ENCODE assay signal across 1 cellular context in the genomic region with DNA sequence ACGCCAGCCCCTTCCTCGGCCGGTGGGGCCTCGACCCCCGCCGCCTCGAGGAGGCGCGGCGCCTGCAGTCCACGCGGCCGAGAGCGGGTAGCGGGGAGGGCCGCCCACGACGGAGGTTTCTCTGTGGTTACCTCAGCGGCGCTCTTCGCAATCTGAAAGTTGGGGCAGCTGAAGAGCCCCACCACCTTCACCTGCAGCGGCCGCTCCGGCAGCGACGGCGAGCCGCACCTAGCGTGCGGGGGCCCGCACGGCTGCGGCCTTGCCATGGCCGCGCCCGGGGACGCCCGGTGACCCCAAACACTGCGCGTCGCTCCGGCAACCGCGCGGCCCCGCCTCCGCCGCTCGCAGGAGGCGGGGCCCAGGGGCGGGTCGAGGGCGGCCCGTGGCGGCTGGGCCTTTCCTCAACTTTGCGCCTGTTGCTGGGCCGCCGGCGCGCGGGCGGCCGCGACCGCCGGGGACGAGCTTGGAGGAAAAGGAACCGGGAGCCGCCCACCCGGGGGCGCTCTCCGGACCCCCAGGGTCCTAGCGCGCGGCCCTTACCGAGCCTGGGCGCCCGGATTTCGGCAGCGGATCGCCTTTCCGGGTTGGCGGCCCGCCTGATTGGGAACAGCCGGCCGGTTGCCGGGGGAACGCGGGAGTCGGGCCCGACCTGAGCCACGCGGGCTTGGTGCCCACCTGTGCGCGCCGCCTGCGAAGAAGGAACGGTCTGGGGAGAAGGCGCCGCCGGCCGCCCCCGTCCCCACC.
TF ChIP-seq lines count a peak whose summit lies in the region.

A gene (minus strand): TSS at position 304 of the 744 bp plus-strand sequence. CDS start 38 bp downstream, at position 266.
A gene with protein sequence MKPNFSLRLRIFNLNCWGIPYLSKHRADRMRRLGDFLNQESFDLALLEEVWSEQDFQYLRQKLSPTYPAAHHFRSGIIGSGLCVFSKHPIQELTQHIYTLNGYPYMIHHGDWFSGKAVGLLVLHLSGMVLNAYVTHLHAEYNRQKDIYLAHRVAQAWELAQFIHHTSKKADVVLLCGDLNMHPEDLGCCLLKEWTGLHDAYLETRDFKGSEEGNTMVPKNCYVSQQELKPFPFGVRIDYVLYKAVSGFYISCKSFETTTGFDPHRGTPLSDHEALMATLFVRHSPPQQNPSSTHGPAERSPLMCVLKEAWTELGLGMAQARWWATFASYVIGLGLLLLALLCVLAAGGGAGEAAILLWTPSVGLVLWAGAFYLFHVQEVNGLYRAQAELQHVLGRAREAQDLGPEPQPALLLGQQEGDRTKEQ (plus strand): TSS at position 400 of the 744 bp plus-strand sequence. CDS start 398 bp downstream, outside the sequence.

TF ChIP-seq in HepG2, 621 proteins besides CTCF, POLR2A, EP300 and RAD21 (continued from another document):
- TF ChIP-seq, protein P1, sequence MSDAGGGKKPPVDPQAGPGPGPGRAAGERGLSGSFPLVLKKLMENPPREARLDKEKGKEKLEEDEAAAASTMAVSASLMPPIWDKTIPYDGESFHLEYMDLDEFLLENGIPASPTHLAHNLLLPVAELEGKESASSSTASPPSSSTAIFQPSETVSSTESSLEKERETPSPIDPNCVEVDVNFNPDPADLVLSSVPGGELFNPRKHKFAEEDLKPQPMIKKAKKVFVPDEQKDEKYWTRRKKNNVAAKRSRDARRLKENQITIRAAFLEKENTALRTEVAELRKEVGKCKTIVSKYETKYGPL (CRISPR knock-in tag; IDR thresholded peaks at IDR 0.05), result 0 out of 2 replicates have a peak, but pooled peaks have one; percentile 25
- TF ChIP-seq, protein P2, sequence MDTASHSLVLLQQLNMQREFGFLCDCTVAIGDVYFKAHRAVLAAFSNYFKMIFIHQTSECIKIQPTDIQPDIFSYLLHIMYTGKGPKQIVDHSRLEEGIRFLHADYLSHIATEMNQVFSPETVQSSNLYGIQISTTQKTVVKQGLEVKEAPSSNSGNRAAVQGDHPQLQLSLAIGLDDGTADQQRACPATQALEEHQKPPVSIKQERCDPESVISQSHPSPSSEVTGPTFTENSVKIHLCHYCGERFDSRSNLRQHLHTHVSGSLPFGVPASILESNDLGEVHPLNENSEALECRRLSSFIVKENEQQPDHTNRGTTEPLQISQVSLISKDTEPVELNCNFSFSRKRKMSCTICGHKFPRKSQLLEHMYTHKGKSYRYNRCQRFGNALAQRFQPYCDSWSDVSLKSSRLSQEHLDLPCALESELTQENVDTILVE (CRISPR knock-in tag; IDR thresholded peaks at IDR 0.05), result 0 out of 2 replicates have a peak, but pooled peaks have one; percentile 0
- peak; percentile 91 for TF ChIP-seq PHF8 (CRISPR knock-in tag; IDR thresholded peaks at IDR 0.05)
- TF ChIP-seq ZNF547 (CRISPR knock-in tag; IDR thresholded peaks at IDR 0.05), result peak; percentile 81; the same call in 1 of the 2 replicates
- TF ChIP-seq, protein P3, sequence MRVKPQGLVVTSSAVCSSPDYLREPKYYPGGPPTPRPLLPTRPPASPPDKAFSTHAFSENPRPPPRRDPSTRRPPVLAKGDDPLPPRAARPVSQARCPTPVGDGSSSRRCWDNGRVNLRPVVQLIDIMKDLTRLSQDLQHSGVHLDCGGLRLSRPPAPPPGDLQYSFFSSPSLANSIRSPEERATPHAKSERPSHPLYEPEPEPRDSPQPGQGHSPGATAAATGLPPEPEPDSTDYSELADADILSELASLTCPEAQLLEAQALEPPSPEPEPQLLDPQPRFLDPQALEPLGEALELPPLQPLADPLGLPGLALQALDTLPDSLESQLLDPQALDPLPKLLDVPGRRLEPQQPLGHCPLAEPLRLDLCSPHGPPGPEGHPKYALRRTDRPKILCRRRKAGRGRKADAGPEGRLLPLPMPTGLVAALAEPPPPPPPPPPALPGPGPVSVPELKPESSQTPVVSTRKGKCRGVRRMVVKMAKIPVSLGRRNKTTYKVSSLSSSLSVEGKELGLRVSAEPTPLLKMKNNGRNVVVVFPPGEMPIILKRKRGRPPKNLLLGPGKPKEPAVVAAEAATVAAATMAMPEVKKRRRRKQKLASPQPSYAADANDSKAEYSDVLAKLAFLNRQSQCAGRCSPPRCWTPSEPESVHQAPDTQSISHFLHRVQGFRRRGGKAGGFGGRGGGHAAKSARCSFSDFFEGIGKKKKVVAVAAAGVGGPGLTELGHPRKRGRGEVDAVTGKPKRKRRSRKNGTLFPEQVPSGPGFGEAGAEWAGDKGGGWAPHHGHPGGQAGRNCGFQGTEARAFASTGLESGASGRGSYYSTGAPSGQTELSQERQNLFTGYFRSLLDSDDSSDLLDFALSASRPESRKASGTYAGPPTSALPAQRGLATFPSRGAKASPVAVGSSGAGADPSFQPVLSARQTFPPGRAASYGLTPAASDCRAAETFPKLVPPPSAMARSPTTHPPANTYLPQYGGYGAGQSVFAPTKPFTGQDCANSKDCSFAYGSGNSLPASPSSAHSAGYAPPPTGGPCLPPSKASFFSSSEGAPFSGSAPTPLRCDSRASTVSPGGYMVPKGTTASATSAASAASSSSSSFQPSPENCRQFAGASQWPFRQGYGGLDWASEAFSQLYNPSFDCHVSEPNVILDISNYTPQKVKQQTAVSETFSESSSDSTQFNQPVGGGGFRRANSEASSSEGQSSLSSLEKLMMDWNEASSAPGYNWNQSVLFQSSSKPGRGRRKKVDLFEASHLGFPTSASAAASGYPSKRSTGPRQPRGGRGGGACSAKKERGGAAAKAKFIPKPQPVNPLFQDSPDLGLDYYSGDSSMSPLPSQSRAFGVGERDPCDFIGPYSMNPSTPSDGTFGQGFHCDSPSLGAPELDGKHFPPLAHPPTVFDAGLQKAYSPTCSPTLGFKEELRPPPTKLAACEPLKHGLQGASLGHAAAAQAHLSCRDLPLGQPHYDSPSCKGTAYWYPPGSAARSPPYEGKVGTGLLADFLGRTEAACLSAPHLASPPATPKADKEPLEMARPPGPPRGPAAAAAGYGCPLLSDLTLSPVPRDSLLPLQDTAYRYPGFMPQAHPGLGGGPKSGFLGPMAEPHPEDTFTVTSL (CRISPR knock-in tag; IDR thresholded peaks at IDR 0.05; ENCODE audit: borderline replicate concordance), result no peak; the same call in 1 of the 2 replicates
- no peak for TF ChIP-seq TBX3 (IDR thresholded peaks at IDR 0.05; ENCODE audit: borderline replicate concordance)
- no peak for TF ChIP-seq ZNF660 (CRISPR knock-in tag; IDR thresholded peaks at IDR 0.05; ENCODE audit: borderline replicate concordance, low read depth)
- TF ChIP-seq ZNF510 (CRISPR knock-in tag; IDR thresholded peaks at IDR 0.05; ENCODE audit: low read depth), result 0 out of 2 replicates have a peak, but pooled peaks have one; percentile 45
- TF ChIP-seq SOX13 (IDR thresholded peaks at IDR 0.05), result no peak
- TF ChIP-seq SOX13 (CRISPR knock-in tag; conservative IDR thresholded peaks at IDR 0.05 in 1 of 2, IDR thresholded peaks at IDR 0.05 in 1 of 2), result peak in 1 of 2 experiments; percentile 32; a peak in 1 of 4 replicates
- TF ChIP-seq, protein P4, sequence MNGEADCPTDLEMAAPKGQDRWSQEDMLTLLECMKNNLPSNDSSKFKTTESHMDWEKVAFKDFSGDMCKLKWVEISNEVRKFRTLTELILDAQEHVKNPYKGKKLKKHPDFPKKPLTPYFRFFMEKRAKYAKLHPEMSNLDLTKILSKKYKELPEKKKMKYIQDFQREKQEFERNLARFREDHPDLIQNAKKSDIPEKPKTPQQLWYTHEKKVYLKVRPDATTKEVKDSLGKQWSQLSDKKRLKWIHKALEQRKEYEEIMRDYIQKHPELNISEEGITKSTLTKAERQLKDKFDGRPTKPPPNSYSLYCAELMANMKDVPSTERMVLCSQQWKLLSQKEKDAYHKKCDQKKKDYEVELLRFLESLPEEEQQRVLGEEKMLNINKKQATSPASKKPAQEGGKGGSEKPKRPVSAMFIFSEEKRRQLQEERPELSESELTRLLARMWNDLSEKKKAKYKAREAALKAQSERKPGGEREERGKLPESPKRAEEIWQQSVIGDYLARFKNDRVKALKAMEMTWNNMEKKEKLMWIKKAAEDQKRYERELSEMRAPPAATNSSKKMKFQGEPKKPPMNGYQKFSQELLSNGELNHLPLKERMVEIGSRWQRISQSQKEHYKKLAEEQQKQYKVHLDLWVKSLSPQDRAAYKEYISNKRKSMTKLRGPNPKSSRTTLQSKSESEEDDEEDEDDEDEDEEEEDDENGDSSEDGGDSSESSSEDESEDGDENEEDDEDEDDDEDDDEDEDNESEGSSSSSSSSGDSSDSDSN (CRISPR knock-in tag; IDR thresholded peaks at IDR 0.05), result peak; percentile 61; the same call in 1 of the 2 replicates
- TF ChIP-seq, protein P5, sequence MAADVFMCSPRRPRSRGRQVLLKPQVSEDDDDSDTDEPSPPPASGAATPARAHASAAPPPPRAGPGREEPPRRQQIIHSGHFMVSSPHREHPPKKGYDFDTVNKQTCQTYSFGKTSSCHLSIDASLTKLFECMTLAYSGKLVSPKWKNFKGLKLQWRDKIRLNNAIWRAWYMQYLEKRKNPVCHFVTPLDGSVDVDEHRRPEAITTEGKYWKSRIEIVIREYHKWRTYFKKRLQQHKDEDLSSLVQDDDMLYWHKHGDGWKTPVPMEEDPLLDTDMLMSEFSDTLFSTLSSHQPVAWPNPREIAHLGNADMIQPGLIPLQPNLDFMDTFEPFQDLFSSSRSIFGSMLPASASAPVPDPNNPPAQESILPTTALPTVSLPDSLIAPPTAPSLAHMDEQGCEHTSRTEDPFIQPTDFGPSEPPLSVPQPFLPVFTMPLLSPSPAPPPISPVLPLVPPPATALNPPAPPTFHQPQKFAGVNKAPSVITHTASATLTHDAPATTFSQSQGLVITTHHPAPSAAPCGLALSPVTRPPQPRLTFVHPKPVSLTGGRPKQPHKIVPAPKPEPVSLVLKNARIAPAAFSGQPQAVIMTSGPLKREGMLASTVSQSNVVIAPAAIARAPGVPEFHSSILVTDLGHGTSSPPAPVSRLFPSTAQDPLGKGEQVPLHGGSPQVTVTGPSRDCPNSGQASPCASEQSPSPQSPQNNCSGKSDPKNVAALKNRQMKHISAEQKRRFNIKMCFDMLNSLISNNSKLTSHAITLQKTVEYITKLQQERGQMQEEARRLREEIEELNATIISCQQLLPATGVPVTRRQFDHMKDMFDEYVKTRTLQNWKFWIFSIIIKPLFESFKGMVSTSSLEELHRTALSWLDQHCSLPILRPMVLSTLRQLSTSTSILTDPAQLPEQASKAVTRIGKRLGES (CRISPR knock-in tag; IDR thresholded peaks at IDR 0.05; ENCODE audit: borderline replicate concordance), result 0 out of 2 replicates have a peak, but pooled peaks have one; percentile 69
- TF ChIP-seq ETV5 (CRISPR knock-in tag; IDR thresholded peaks at IDR 0.05; ENCODE audit: borderline replicate concordance), result peak; percentile 25
- TF ChIP-seq CEBPG (CRISPR knock-in tag; IDR thresholded peaks at IDR 0.05), result no peak
- peak; percentile 39; the same call in 1 of the 2 replicates for TF ChIP-seq SP5 (CRISPR knock-in tag; IDR thresholded peaks at IDR 0.05; ENCODE audit: borderline replicate concordance, low read depth)
- peak; percentile 94 for TF ChIP-seq NR1H2 (CRISPR knock-in tag; IDR thresholded peaks at IDR 0.05; ENCODE audit: borderline replicate concordance, low read depth)
- TF ChIP-seq, protein P6, sequence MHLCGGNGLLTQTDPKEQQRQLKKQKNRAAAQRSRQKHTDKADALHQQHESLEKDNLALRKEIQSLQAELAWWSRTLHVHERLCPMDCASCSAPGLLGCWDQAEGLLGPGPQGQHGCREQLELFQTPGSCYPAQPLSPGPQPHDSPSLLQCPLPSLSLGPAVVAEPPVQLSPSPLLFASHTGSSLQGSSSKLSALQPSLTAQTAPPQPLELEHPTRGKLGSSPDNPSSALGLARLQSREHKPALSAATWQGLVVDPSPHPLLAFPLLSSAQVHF (CRISPR knock-in tag; IDR thresholded peaks at IDR 0.05), result peak; percentile 80; the same call in 1 of the 2 replicates
- peak; percentile 91 for TF ChIP-seq RFX1 (IDR thresholded peaks at IDR 0.05)
TF ChIP-seq in HepG2: peak in this region for 200.
